In genomic region chr19:19341026-19341425, GRCh38 we compare ENCODE assay signal across 23 cellular contexts.
"Had no signal": no experiment of that assay in that cellular context is flagged by ENCODE, and none has a peak within 500 bp of the region (broad histone marks: within the 10 kb centered on the region; RNA-seq: fewer than 3 reads in every experiment).

No MANE protein-coding gene starts in this region.

- H3K27me3 ChIP-seq: MG63, SJCRH30 had no signal

- H3K27ac ChIP-seq: HL-60, SJCRH30 had no signal

- H3K4me3 ChIP-seq: MG63, SJCRH30 had no signal

- H3K9me3 ChIP-seq: MG63, SJCRH30 had no signal

- ATAC-seq: Panc1, PC-3, Right ventricle myocardium inferior had no signal

- H3K4me1 ChIP-seq: SJCRH30 had no signal

- DNase-seq: Karpas-422, KG1, MG63, NCI-H1092, NCI-H1105 treated with DMSO at 0.1 percent for 48 hours, NCI-H1417 treated with DMSO at 0.1 percent for 48 hours, NCI-H146, NCI-H1694 treated with DMSO at 0.1 percent for 48 hours, NCI-H1930, NCI-H2081, NCI-H2107, NCI-H2227 treated with DMSO at 0.1 percent for 48 hours, NCI-H446, NCI-H510A, NCI-H524 treated with DMSO at 0.1 percent for 48 hours, NCI-H69, NCI-H774, PC-3, SHP77 treated with DMSO at 0.1 percent for 48 hours, SJCRH30 had no signal
